30 cellular contexts compared by ENCODE assay signal in genomic region chr13:59510377-59510776, GRCh38.
"Had no signal": no experiment of that assay in that cellular context is flagged by ENCODE, and none has a peak within 500 bp of the region (broad histone marks: within the 10 kb centered on the region; RNA-seq: fewer than 3 reads in every experiment).

No MANE protein-coding gene starts in this region.

- H3K27me3 ChIP-seq: ascending aorta, breast epithelium, cardiac muscle cell, esophagus muscularis mucosa, foreskin keratinocyte, gastrocnemius medialis, heart left ventricle had no signal

- DNase-seq: activated CD4-positive, alpha-beta memory T cell treated with anti-CD3 and anti-CD28 coated beads for 36 hours; activated CD4-positive, alpha-beta T cell treated with anti-CD3 and anti-CD28 coated beads for 36 hours; activated CD4-positive, alpha-beta T cell treated with anti-CD3 and anti-CD28 coated beads, Interleukin-2, amount 10 ng/mL, durations not matched to agents 24 days and 14 days; activated CD4-positive, CD25-positive, alpha-beta regulatory T cell; activated CD4-positive, CD25-positive, alpha-beta regulatory T cell treated with anti-CD3 and anti-CD28 coated beads, Interleukin-2, amount 50 U/mL, for 72 hours; activated CD8-positive, alpha-beta memory T cell treated with anti-CD3 and anti-CD28 coated beads, Interleukin-2, amount 10 ng/mL, durations not matched to agents 7 days and 5 days; activated CD8-positive, alpha-beta memory T cell treated with anti-CD3 and anti-CD28 coated beads, Interleukin-2, amount 50 U/mL, for 4 hours; activated CD8-positive, alpha-beta T cell treated with anti-CD3 and anti-CD28 coated beads, Interleukin-2, amount 10 ng/mL, durations not matched to agents 7 days and 5 days; activated gamma-delta T cell; activated naive CD4-positive, alpha-beta T cell; activated naive CD4-positive, alpha-beta T cell treated with anti-CD3 and anti-CD28 coated beads, Interleukin-2, amount 10 ng/mL, durations not matched to agents 7 days and 5 days; activated naive CD8-positive, alpha-beta T cell treated with anti-CD3 and anti-CD28 coated beads, Interleukin-2, amount 10 ng/mL, durations not matched to agents 7 days and 5 days; activated T-cell treated with anti-CD3 and anti-CD28 coated beads, Interleukin-2, amount 50 U/mL, for 1 hour; activated T-cell treated with anti-CD3 and anti-CD28 coated beads, Interleukin-2, amount 50 U/mL, for 72 hours; central memory CD4-positive, alpha-beta T cell; cortex of kidney; dermis blood vessel endothelial cell; effector CD4-positive, alpha-beta T cell; effector memory CD8-positive, alpha-beta T cell; erythroblast; foreskin keratinocyte; gastrocnemius medialis; glutamatergic neuron; heart left ventricle; T-helper 2 cell had no signal

- H3K27ac ChIP-seq: ascending aorta, breast epithelium, cardiac muscle cell, esophagus muscularis mucosa, foreskin keratinocyte, gastrocnemius medialis, heart left ventricle had no signal

- H3K4me1 ChIP-seq: ascending aorta, breast epithelium, esophagus muscularis mucosa, foreskin keratinocyte, gastrocnemius medialis, heart left ventricle had no signal

- H3K9me3 ChIP-seq: ascending aorta, breast epithelium, esophagus muscularis mucosa, gastrocnemius medialis, heart left ventricle had no signal

- ATAC-seq: activated CD4-positive, alpha-beta T cell treated with anti-CD3 and anti-CD28 coated beads for 36 hours; activated CD8-positive, alpha-beta memory T cell treated with anti-CD3 and anti-CD28 coated beads, Interleukin-2, amount 10 ng/mL, durations not matched to agents 7 days and 5 days; activated CD8-positive, alpha-beta T cell treated with anti-CD3 and anti-CD28 coated beads, Interleukin-2, amount 10 ng/mL, durations not matched to agents 7 days and 5 days; activated naive CD4-positive, alpha-beta T cell treated with anti-CD3 and anti-CD28 coated beads, Interleukin-2, amount 50 U/mL, for 72 hours; activated T-cell treated with anti-CD3 and anti-CD28 coated beads, Interleukin-2, amount 50 U/mL, for 72 hours; effector memory CD8-positive, alpha-beta T cell; foreskin keratinocyte; gastrocnemius medialis; heart left ventricle had no signal

- H3K36me3 ChIP-seq: ascending aorta, breast epithelium, cardiac muscle cell, esophagus muscularis mucosa, gastrocnemius medialis, heart left ventricle had no signal

- H3K4me3 ChIP-seq: ascending aorta, breast epithelium, cardiac muscle cell, esophagus muscularis mucosa, gastrocnemius medialis, heart left ventricle had no signal
